Comparison of ENCODE assay signal across 1 cellular context in the genomic region with DNA sequence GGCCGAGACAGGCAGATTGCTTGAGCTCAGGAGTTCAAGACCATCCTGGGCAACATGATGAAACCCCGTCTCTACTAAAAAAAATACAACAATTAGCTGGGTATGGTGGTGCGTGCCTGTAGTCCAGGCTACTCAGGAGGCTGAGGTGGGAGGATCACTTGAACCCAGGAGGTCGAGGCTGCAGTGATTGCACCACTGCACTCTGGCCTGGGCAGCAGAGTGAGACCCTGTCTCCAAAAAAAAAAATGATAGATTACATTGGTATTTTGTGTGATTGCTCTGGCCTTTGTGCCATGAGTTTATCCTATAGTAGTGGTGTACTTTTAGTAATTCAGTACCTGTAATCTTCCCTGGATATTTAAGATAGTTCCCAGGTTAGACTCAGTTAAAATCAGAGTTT.
TF ChIP-seq lines count a peak whose summit lies in the region.
"Not testable (repeated sequence)": the region's sequence is repeated elsewhere in the genome, so short reads cannot be mapped to it uniquely, and the experiment has no call there.

No MANE protein-coding gene starts in this region.

TF ChIP-seq in K562, 482 proteins besides CTCF, POLR2A, EP300 and RAD21:
- peak; percentile 7 for TF ChIP-seq RBM25 (IDR thresholded peaks at IDR 0.05; ENCODE audit: low read depth, low read length, severe bottlenecking)
- TF ChIP-seq ZNF121 (CRISPR knock-in tag; conservative IDR thresholded peaks at IDR 0.05) = peak; percentile 78
- 0 out of 2 replicates have a peak, but pooled peaks have one; percentile 10 for TF ChIP-seq CEBPG (CRISPR knock-in tag; IDR thresholded peaks at IDR 0.05)
- not testable (repeated sequence) for TF ChIP-seq CEBPG (tag; conservative IDR thresholded peaks at IDR 0.05 in 1 of 2, IDR thresholded peaks at IDR 0.05 in 1 of 2)
TF ChIP-seq in K562: peak in this region for 3; not testable (repeated sequence) for 479.
